Comparison of ENCODE assay signal across 6 cellular contexts in the genomic region with DNA sequence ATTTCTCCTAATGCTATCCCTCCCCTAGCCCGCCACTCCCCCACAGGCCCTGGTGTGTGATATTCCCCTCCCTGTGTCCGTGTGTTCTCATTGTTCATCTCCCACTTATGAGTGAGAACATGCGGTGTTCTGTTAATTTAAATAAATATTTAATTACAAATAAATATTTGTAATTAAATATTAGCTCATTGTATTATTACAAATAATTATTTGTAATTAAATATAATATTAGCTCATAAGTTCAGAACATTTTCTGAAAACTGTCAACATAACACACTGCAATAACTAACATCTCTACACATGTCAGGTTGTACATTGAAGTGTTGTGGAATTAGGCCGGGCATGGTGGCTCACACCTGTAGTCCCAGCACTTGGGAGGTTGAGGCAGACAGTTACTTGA. TPM values are rescaled to one million over a fixed set of nuclear protein-coding genes. Genes with fewer than 3 reads are reported as not detected.
"Had no signal": no experiment of that assay in that cellular context is flagged by ENCODE, and none has a peak within 500 bp of the region (broad histone marks: within the 10 kb centered on the region; RNA-seq: fewer than 3 reads in every experiment).

No MANE protein-coding gene starts in this region.

- H3K27me3 Mint-ChIP-seq: IgD-negative memory B cell had no signal

- H3K27ac Mint-ChIP-seq: IgD-negative memory B cell had no signal

- DNase-seq: IMR-90, KBM-7 had no signal

- ATAC-seq: HepG2, K562 had no signal

- H3K9me3 Mint-ChIP-seq: IgD-negative memory B cell had no signal

RNA-seq across cellular contexts. Expression of a gene that starts 45.0 kb away (rescaled TPM):
- total RNA-seq: HepG2, HT-29, K562 had no signal
